Comparison of ENCODE assay signal across 8 cellular contexts in the genomic region with DNA sequence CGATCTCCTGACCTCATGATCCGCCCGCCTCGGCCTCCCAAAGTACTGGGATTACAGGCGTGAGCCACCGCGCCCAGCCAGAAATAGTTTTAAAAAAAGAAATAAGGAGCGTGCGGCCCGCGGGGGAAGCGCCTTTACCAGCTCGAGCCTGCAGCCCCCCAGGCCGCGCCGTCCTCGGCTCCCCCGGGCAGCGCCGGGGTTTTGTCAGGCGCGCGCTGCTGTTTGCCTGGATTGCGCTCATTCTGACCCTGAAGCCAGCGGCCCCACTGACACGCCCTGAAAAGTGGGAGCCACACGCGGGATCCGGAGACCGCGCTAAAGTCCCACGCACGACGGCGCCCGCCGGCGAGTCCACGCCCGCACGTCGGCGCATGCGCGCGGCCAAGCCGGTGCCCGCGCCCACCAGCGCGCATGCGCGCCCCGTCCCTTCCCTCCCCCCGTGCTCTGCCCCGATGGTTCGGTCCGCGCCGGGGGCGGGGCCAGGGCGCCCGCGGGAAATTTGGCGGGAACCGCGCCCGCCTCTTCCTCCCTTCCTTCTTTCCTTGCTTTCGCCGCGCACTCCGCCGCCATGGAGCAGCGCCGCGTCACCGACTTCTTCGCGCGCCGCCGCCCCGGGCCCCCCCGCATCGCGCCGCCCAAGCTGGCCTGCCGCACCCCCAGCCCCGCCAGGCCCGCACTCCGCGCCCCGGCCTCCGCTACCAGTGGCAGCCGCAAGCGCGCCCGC. TPM values are rescaled to one million over a fixed set of nuclear protein-coding genes. Genes with fewer than 3 reads are reported as not detected.
DNase-seq lines count a peak whose midpoint lies in the region; ATAC-seq and TF ChIP-seq lines count a peak whose summit lies in the region.

Gene CDT1, plus strand, starts transcription at position 526 of the 724 bp plus-strand sequence. Its CDS starts 43 bp downstream, at position 569.

- peak within 1 kb of the TSS; percentile 96 for H2AFZ ChIP-seq in IMR-90 (replicated peaks; ENCODE audit: low read length, poor library complexity)

- TF ChIP-seq CTCF in IMR-90 (conservative IDR thresholded peaks at IDR 0.05; ENCODE audit: low read depth, low read length) (no peak), RWPE1 (conservative IDR thresholded peaks at IDR 0.05; ENCODE audit: low read depth) (no peak), natural killer cell (IDR thresholded peaks at IDR 0.05) (no peak)

- H3K27ac Mint-ChIP-seq in natural killer cell = peak within 1 kb of the TSS; percentile 78 to 83

- no peaks in the 10 kb centered on the region for H3K27me3 Mint-ChIP-seq in natural killer cell (ENCODE audit: low read depth in 2 of 2)

- H3K27ac ChIP-seq in BLaER1 (peak within 1 kb of the TSS; percentile 98), IMR-90 (ENCODE audit: insufficient read depth, low read length) (peak within 1 kb of the TSS; percentile 84; the same call in 1 of the 2 replicates), RWPE1 (peak within 1 kb of the TSS; percentile 98)

- BruUV-seq in IMR-90 (replicated peaks; lab: Mats Ljungman, UMichigan) = no TSS peak

- peak within 1 kb of the TSS; percentile 30 for H3K56ac ChIP-seq in IMR-90 (ENCODE audit: extremely low read depth, insufficient read depth, low read length)

- 0 out of 2 replicates have a peak, but pooled peaks have one; percentile 36 for TF ChIP-seq POLR2A in IMR-90 (IDR thresholded peaks at IDR 0.05; ENCODE audit: low read depth, low read length)

- ATAC-seq in GM19397 (IDR thresholded peaks at IDR 0.05; ENCODE audit: unreplicated experiment) (peak; percentile 60), IMR-90 (ENCODE audit: low read depth) (peak; percentile 85), natural killer cell (peak; percentile 77 to 83 (median 77))

- peak within 1 kb of the TSS; percentile 71 to 93; a peak in 3 of 4 replicates for H4K8ac ChIP-seq in IMR-90 (ENCODE audit: low read depth in 2 of 2, low read length in 2 of 2)

- H3K14ac ChIP-seq in IMR-90 (replicated peaks; ENCODE audit: low read depth, low read length) = peak within 1 kb of the TSS; percentile 91

- no peaks in the 10 kb centered on the region for H3K9me3 Mint-ChIP-seq in natural killer cell

- H3K36me3 ChIP-seq in BLaER1 = peaks cover 35% of the 10 kb centered on the region
- peaks cover 10% of the 10 kb centered on the region for H3K36me3 ChIP-seq in IMR-90 (ENCODE audit: control insufficient read depth, insufficient read depth, low read length)

- H3K9ac ChIP-seq in BLaER1 = peak within 1 kb of the TSS; percentile 96
- H3K9ac ChIP-seq in IMR-90 (ENCODE audit: low read depth, low read length) = peak within 1 kb of the TSS; percentile 86

- H4K20me1 ChIP-seq in BLaER1 (peaks cover 44% of the 10 kb centered on the region), IMR-90 (ENCODE audit: insufficient read depth, low read length) (no peaks in the 10 kb centered on the region; the same call in 1 of the 2 replicates)

- DNase-seq in IMR-90 = peak; percentile 69
- peak; percentile 96 for DNase-seq in RWPE1 (ENCODE audit: low spot score)
- peak; percentile 68 to 86 for DNase-seq in activated T-helper 1 cell treated with anti-CD3 and anti-CD28 coated beads, Interleukin-2, amount 50 U/mL, for 16 hours (ENCODE audit: low read depth in 1 of 2, low spot score in 1 of 2)
- peak; percentile 67 for DNase-seq in fibroblast of peridontal ligament (ENCODE audit: extremely low read depth)
- DNase-seq in natural killer cell = peak; percentile 83
- peak; percentile 75 for DNase-seq in stimulated activated naive CD4-positive, alpha-beta T cell treated with Interleukin-2 at 50 U/mL for 16 hours (lab: John Stamatoyannopoulos, UW)

- H4K91ac ChIP-seq in IMR-90 (ENCODE audit: insufficient read depth, low read depth, low read length) = peak within 1 kb of the TSS; percentile 68

- H3K4me3 ChIP-seq in BLaER1 (peak within 1 kb of the TSS; percentile 79), IMR-90 (ENCODE audit: insufficient read depth, low read depth, low read length) (peak within 1 kb of the TSS; percentile 85)

- H3K4me3 Mint-ChIP-seq in natural killer cell = peak within 1 kb of the TSS; percentile 88

- H3K4me2 ChIP-seq in BLaER1 = peak within 1 kb of the TSS; percentile 90
- H3K4me2 ChIP-seq in IMR-90 (ENCODE audit: low read depth, low read length) = peak within 1 kb of the TSS; percentile 72

- peaks cover 87% of the 10 kb centered on the region for H3K4me1 ChIP-seq in BLaER1
- H3K4me1 ChIP-seq in IMR-90 (ENCODE audit: control insufficient read depth, insufficient read depth, low read length) = peaks cover 8% of the 10 kb centered on the region; the same call in 1 of the 2 replicates

- POLR2A ChIA-PET in IMR-90 (lab: Charles Lee; ENCODE audit: unreplicated experiment) (interaction anchor here (0.7 kb wide), 1 partner anchor 9 kb away, joined by 4 read pairs; no protein-coding TSS in a partner anchor), RWPE1 (lab: Yijun Ruan, JAX; ENCODE audit: low non-redundant PET) (no interaction called here)

- no peak within 1 kb of the TSS for H2BK120ac ChIP-seq in IMR-90 (ENCODE audit: low read depth, low read length)

- H3K79me1 ChIP-seq in IMR-90 (ENCODE audit: low read depth in 1 of 2, low read length in 2 of 2) = peaks cover 7 to 39% of the 10 kb centered on the region in 2 experiments; a peak in 3 of 4 replicates

- peaks cover 10% of the 10 kb centered on the region for H3K9me3 ChIP-seq in BLaER1
- no peaks in the 10 kb centered on the region for H3K9me3 ChIP-seq in IMR-90 (ENCODE audit: control insufficient read depth, insufficient read depth, low read length)

- dilution Hi-C loops in IMR-90 (cut with HindIII; ENCODE audit: low sequenced_read_pairs, unreplicated experiment) = no loop called here

- no peak within 1 kb of the TSS for H4K5ac ChIP-seq in IMR-90 (ENCODE audit: low read depth, low read length)

- H2BK15ac ChIP-seq in IMR-90 (ENCODE audit: low read depth, low read length) = no peak within 1 kb of the TSS; the same call in 2 of the 3 replicates

- intact Hi-C loops in IMR-90 (cut with micrococcal nuclease) (no loop called here), natural killer cell (cut with micrococcal nuclease) (no loop called here)

- no peaks in the 10 kb centered on the region for H3K36me3 Mint-ChIP-seq in natural killer cell

- no peak within 1 kb of the TSS for H3K18ac ChIP-seq in IMR-90 (ENCODE audit: low read depth, low read length)

- peak within 1 kb of the TSS; percentile 22 for H2BK5ac ChIP-seq in IMR-90 (ENCODE audit: low read depth, low read length, poor library complexity, severe bottlenecking)

- no peak within 1 kb of the TSS for H2BK20ac ChIP-seq in IMR-90 (ENCODE audit: low read depth, low read length)

- in situ Hi-C loops in IMR-90 (cut with MboI; ENCODE audit: low sequenced_read_pairs) = no loop called here

- no peaks in the 10 kb centered on the region for H3K27me3 ChIP-seq in BLaER1
- H3K27me3 ChIP-seq in IMR-90 (ENCODE audit: control insufficient read depth, insufficient read depth, low read length) = no peaks in the 10 kb centered on the region

- no peaks in the 10 kb centered on the region for H3K4me1 Mint-ChIP-seq in natural killer cell

- H3K4ac ChIP-seq in IMR-90 (ENCODE audit: low read depth, low read length) = peak within 1 kb of the TSS; percentile 89

- H2AK9ac ChIP-seq in IMR-90 (replicated peaks; ENCODE audit: low read depth, low read length, poor library complexity) = peak within 1 kb of the TSS; percentile 98

- 0% methylated on average over 59 of the region's 98 CpGs; no CpG with 5 or more reads in 1 of the 2 experiments for WGBS in IMR-90 (ENCODE audit: extremely low coverage in 2 of 2, insufficient read length in 1 of 2), 2 experiments

- peak within 1 kb of the TSS; percentile 91 for H3K23ac ChIP-seq in IMR-90 (ENCODE audit: low read depth, low read length)

- CTCF ChIA-PET in IMR-90 (lab: Yijun Ruan, JAX) (no interaction called here), RWPE1 (lab: Yijun Ruan, JAX) (interaction anchor here (1.0 kb wide), 1 partner anchor 66 kb away, joined by 3 read pairs; no protein-coding TSS in a partner anchor)

- no peaks in the 10 kb centered on the region; the same call in 1 of the 2 replicates for H3K9me1 ChIP-seq in IMR-90 (ENCODE audit: insufficient read depth, low read length)

- TF ChIP-seq RAD21 in IMR-90 (IDR thresholded peaks at IDR 0.05; ENCODE audit: low read length) = no peak

- H2AK5ac ChIP-seq in IMR-90 (ENCODE audit: low read depth, low read length) = peak within 1 kb of the TSS; percentile 82

TF ChIP-seq in IMR-90, 13 proteins besides CTCF, POLR2A, EP300 and RAD21:
- TF ChIP-seq CHD1 (IDR thresholded peaks at IDR 0.05; ENCODE audit: low read depth, low read length) = no peak; the same call in 1 of the 2 replicates
- TF ChIP-seq MAZ (IDR thresholded peaks at IDR 0.05; ENCODE audit: borderline replicate concordance, low read depth, low read length) = peak; percentile 60; the same call in 1 of the 2 replicates
- peak; percentile 93 for TF ChIP-seq BHLHE40 (IDR thresholded peaks at IDR 0.05; ENCODE audit: low read depth, low read length)
- no peak for TF ChIP-seq SMC3 (IDR thresholded peaks at IDR 0.05; ENCODE audit: low read depth, low read length)
- TF ChIP-seq ELK1 (IDR thresholded peaks at IDR 0.05; ENCODE audit: borderline replicate concordance, low read depth, low read length) = no peak
- TF ChIP-seq MXI1 (IDR thresholded peaks at IDR 0.05; ENCODE audit: borderline replicate concordance, low read depth, low read length) = 0 out of 2 replicates have a peak, but pooled peaks have one; percentile 21
- TF ChIP-seq USF2 (IDR thresholded peaks at IDR 0.05; ENCODE audit: low read depth, low read length) = no peak
- TF ChIP-seq MAFK (IDR thresholded peaks at IDR 0.05; ENCODE audit: low read depth, low read length) = no peak

RNA-seq across cellular contexts. Expression of gene CDT1, which starts in this region (rescaled TPM):
- 3.2 and 4.7 TPM in 2 replicates for total RNA-seq in IMR-90 (2012; rRNA removed)
- 11.8 and 13.2 TPM in 2 replicates for polyA plus RNA-seq in IMR-90 (2012; rRNA removed)
- 6.8 and 10.7 TPM in 2 replicates for polyA plus RNA-seq in IMR-90 (2012; cell fraction: cytosol; rRNA removed)
- 4.7 and 22.2 TPM in 2 replicates for polyA plus RNA-seq in IMR-90 (2012; cell fraction: nucleus; rRNA removed; ENCODE audit: low replicate concordance)
- total RNA-seq in natural killer cell = 1 to 10 TPM; 2.2 to 3.8 (median 2.6) TPM

Comparison
In these comparisons a context has a peak if more than half of its experiments do, and no peak if none do; other contexts are left out.
1. Peak in every context shown above with its lines: DNase-seq, ATAC-seq, H3K4me3 ChIP-seq and H3K27ac ChIP-seq.